In the genomic region with DNA sequence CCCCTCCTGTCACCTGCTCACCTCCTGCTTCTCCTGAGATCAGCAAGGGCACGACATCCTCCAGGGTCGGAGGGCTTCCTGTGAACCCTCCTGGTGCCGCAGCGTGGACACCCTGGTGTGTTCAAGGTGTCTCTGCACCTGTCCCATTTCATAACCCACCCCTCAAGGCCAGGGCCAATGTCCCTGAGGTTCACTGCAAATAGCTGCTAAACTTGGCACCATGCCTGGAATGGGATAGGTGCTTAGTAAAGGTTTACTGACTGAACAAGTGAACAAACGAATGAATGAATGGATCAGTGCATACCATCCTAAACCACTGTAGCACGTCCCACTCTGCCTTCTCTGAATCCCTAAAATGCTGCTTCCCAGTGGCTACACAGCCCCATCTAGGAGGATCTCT, we compare ENCODE assay signal across 19 cellular contexts. TPM values are rescaled to one million over a fixed set of nuclear protein-coding genes. Genes with fewer than 3 reads are reported as not detected.
"Had no signal": no experiment of that assay in that cellular context is flagged by ENCODE, and none has a peak within 500 bp of the region (broad histone marks: within the 10 kb centered on the region; RNA-seq: fewer than 3 reads in every experiment).

No MANE protein-coding gene starts in this region.

- H3K4me3 ChIP-seq: left lung, prostate gland, transverse colon had no signal

- H3K27me3 ChIP-seq: foreskin keratinocyte, transverse colon had no signal

- DNase-seq: activated CD4-positive, alpha-beta T cell treated with anti-CD3 and anti-CD28 coated beads for 1 hour; activated CD4-positive, alpha-beta T cell treated with anti-CD3 and anti-CD28 coated beads, Interleukin-2, amount 50 U/mL, for 4 hours; activated CD8-positive, alpha-beta memory T cell treated with anti-CD3 and anti-CD28 coated beads for 24 hours; activated CD8-positive, alpha-beta memory T cell treated with anti-CD3 and anti-CD28 coated beads, Interleukin-2, amount 50 U/mL, for 4 hours; activated naive CD4-positive, alpha-beta T cell treated with Interleukin-2 at 50 U/mL for 16 hours; activated naive CD8-positive, alpha-beta T cell treated with anti-CD3 and anti-CD28 coated beads for 36 hours; activated T-cell treated with anti-CD3 and anti-CD28 coated beads, Interleukin-2, amount 50 U/mL, for 24 hours; cerebellar nuclear complex; effector CD4-positive, alpha-beta T cell; foreskin keratinocyte; immature natural killer cell; left lung; natural killer cell; stimulated activated CD4-positive, alpha-beta T cell treated with anti-CD3 and anti-CD28 coated beads, Interleukin-1b, Interleukin-23, amount 100 ng/mL, for 48 hours; stimulated activated naive CD8-positive, alpha-beta T cell treated with anti-CD3 and anti-CD28 coated beads, Interleukin-15, amount 100 ng/mL, for 72 hours; T-cell; transverse colon had no signal

- H3K4me1 ChIP-seq: prostate gland had no signal

- ATAC-seq: foreskin keratinocyte; left lung; natural killer cell; stimulated activated naive CD8-positive, alpha-beta T cell treated with anti-CD3 and anti-CD28 coated beads, Interleukin-15, amount 100 ng/mL, for 72 hours; T-cell had no signal

- H3K27ac ChIP-seq: foreskin keratinocyte, left lung, prostate gland, transverse colon had no signal

- H3K9me3 ChIP-seq: left lung, prostate gland, transverse colon had no signal

- H3K36me3 ChIP-seq: prostate gland, transverse colon had no signal

RNA-seq across cellular contexts. Expression of gene SIRPA, which starts 35.0 kb away (rescaled TPM):
- total RNA-seq: activated T-helper 2 cell treated with anti-CD3 and anti-CD28 coated beads, Interferon-gamma antibody, Interleukin-2, Interleukin-4, amounts not matched to agents 10 μg/mL and 5 μg/mL and 100 μg/mL, durations not matched to agents 14 hours and 24 hours and 36 hours had no signal
